Comparison of ENCODE assay signal across 22 cellular contexts in the genomic region with DNA sequence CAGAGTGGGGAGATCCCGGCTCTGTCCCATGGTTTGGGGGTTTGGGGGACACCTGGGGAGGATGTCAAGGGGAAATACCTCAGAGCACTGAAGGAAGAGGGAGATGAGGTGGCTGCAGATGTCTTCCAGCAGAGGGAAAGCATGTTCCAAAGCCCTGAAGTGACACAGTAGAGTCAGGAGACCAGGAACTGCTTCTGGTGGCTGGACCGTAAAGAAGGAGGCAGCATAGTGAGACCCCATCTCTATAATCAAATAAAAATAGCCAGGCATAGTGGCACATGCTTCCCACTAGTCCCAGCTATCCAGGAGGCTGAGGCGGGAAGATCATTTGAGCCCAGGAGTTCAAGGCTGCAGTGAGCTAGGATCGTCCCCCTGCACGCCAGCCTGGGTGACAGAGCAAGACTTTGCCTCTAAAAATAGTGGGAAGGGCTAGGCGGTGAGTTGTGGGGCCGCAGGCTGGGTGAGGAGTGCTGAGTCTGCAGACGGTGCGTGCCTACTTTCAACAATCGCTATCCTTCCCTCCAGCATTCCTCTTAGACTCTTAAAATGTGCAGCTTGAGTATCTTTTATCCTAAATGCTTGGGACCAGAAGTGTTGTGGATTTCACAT. TPM values are rescaled to one million over a fixed set of nuclear protein-coding genes. Genes with fewer than 3 reads are reported as not detected.
"Had no signal": no experiment of that assay in that cellular context is flagged by ENCODE, and none has a peak within 500 bp of the region (broad histone marks: within the 10 kb centered on the region; RNA-seq: fewer than 3 reads in every experiment).

No MANE protein-coding gene starts in this region.

- H3K27ac ChIP-seq: cardiac muscle cell, heart right ventricle, lower lobe of right lung, neural progenitor cell, psoas muscle, uterus had no signal

- H3K9ac ChIP-seq: neural progenitor cell had no signal

- H3K9me3 ChIP-seq: heart right ventricle, lower lobe of right lung, psoas muscle, transverse colon, uterus had no signal

- H3K4me3 ChIP-seq: cardiac muscle cell, heart right ventricle, lower lobe of right lung, neural progenitor cell, psoas muscle, skin epidermis, transverse colon, uterus had no signal

- H3K4me1 ChIP-seq: psoas muscle, uterus had no signal

- FAIRE-seq: endometrium, kidney had no signal

- H3K4me2 ChIP-seq: neural progenitor cell had no signal

- H3K36me3 ChIP-seq: cardiac muscle cell, heart right ventricle, lower lobe of right lung, neural progenitor cell, transverse colon, uterus had no signal

- DNase-seq: activated CD4-positive, alpha-beta memory T cell treated with anti-CD3 and anti-CD28 coated beads, Interleukin-2, amount 10 ng/mL, durations not matched to agents 7 days and 5 days; activated CD4-positive, alpha-beta T cell treated with anti-CD3 and anti-CD28 coated beads, Interleukin-2, amount 10 ng/mL, durations not matched to agents 24 days and 14 days; activated effector memory CD4-positive, alpha-beta T cell treated with Interleukin-2 at 50 U/mL for 16 hours; activated naive CD4-positive, alpha-beta T cell treated with anti-CD3 and anti-CD28 coated beads, Interleukin-2, amount 10 ng/mL, durations not matched to agents 7 days and 5 days; activated T-cell treated with anti-CD3 and anti-CD28 coated beads, Interleukin-2, amount 50 U/mL, for 72 hours; amygdala; effector CD4-positive, alpha-beta T cell; foreskin fibroblast; heart right ventricle; kidney; lower lobe of right lung; naive thymus-derived CD4-positive, alpha-beta T cell; psoas muscle; right cardiac atrium; stimulated activated CD4-positive, alpha-beta T cell treated with anti-CD3 and anti-CD28 coated beads, Interleukin-1b, Interleukin-23, amount 100 ng/mL, for 48 hours; T-helper 2 cell; transverse colon; uterus had no signal

- H3K27me3 ChIP-seq: cardiac muscle cell, transverse colon, uterus had no signal

RNA-seq across cellular contexts. Expression of gene HES1, which starts 26.2 kb away (rescaled TPM):
- polyA plus RNA-seq: naive thymus-derived CD4-positive, alpha-beta T cell had no signal
